9 cellular contexts compared by ENCODE assay signal in genomic region chr7:2402687-2403013, GRCh38. TPM values are rescaled to one million over a fixed set of nuclear protein-coding genes. Genes with fewer than 3 reads are reported as not detected.
DNase-seq lines count a peak whose midpoint lies in the region; ATAC-seq, FAIRE-seq and TF ChIP-seq lines count a peak whose summit lies in the region.
"Had no signal": no experiment of that assay in that cellular context is flagged by ENCODE, and none has a peak within 500 bp of the region (broad histone marks: within the 10 kb centered on the region; RNA-seq: fewer than 3 reads in every experiment).

No MANE protein-coding gene starts in this region.

- H4K20me1 ChIP-seq in astrocyte (ENCODE audit: insufficient read depth, low read length), result peaks cover 27% of the 10 kb centered on the region

- H3K36me3 Mint-ChIP-seq in activated CD4-positive, alpha-beta T cell treated with anti-CD3 and anti-CD28 coated beads, Interleukin-2, amount 10 ng/mL, durations not matched to agents 7 days and 5 days (ENCODE audit: low read depth), result peaks cover 21% of the 10 kb centered on the region
- H3K36me3 Mint-ChIP-seq in astrocyte (ENCODE audit: low read depth, unreplicated experiment), result no peaks in the 10 kb centered on the region

- peaks cover 19% of the 10 kb centered on the region for H3K79me2 ChIP-seq in astrocyte (ENCODE audit: insufficient read depth, low read length)

- H3K4me1 Mint-ChIP-seq in activated CD4-positive, alpha-beta T cell treated with anti-CD3 and anti-CD28 coated beads, Interleukin-2, amount 10 ng/mL, durations not matched to agents 7 days and 5 days, result peaks cover 53% of the 10 kb centered on the region
- peaks cover 27% of the 10 kb centered on the region for H3K4me1 Mint-ChIP-seq in astrocyte (ENCODE audit: low read depth, unreplicated experiment)

- no peaks in the 10 kb centered on the region for H3K27me3 ChIP-seq in astrocyte (ENCODE audit: insufficient read depth, low read length)
- H3K27me3 ChIP-seq in kidney epithelial cell (ENCODE audit: control insufficient read depth, insufficient read depth, low read length), result no peaks in the 10 kb centered on the region
- H3K27me3 ChIP-seq in thoracic aorta (replicated peaks; ENCODE audit: insufficient read depth), result no peaks in the 10 kb centered on the region

- ATAC-seq in thoracic aorta (ENCODE audit: insufficient number of reproducible peaks, low FRiP score, low read depth), result no peak
- no peak for ATAC-seq in HG02610 (IDR thresholded peaks at IDR 0.05; ENCODE audit: unreplicated experiment)

- H3K9ac ChIP-seq in astrocyte (ENCODE audit: low read length), result peak overlapping the region; percentile 73

- H3K27ac Mint-ChIP-seq in activated CD4-positive, alpha-beta T cell treated with anti-CD3 and anti-CD28 coated beads, Interleukin-2, amount 10 ng/mL, durations not matched to agents 7 days and 5 days, result peak overlapping the region; percentile 72
- no peak overlapping the region for H3K27ac Mint-ChIP-seq in astrocyte (ENCODE audit: unreplicated experiment)

- CTCF ChIA-PET in activated CD4-positive, alpha-beta T cell treated with anti-CD3 and anti-CD28 coated beads, Interleukin-2, amount 10 ng/mL, durations not matched to agents 7 days and 5 days (lab: Charles Lee), result interaction anchor here (0.7 to 1.1 kb wide), 3 partner anchors 9 to 29 kb away, joined by 3 to 4 read pairs (median 3); no protein-coding TSS in a partner anchor

- H3K4me1 ChIP-seq in astrocyte (ENCODE audit: insufficient read depth, low read length), result peaks cover 21% of the 10 kb centered on the region
- H3K4me1 ChIP-seq in thoracic aorta (ENCODE audit: control insufficient read depth in 1 of 2, low read depth in 2 of 2), result peaks cover 17 to 25% of the 10 kb centered on the region in 2 donors

- DNase-seq in activated CD4-positive, alpha-beta T cell treated with anti-CD3 and anti-CD28 coated beads, Interleukin-2, amount 10 ng/mL, durations not matched to agents 7 days and 5 days, result peak; percentile 6
- DNase-seq in activated CD4-positive, alpha-beta T cell treated with anti-CD3 and anti-CD28 coated beads, Interleukin-2, amount 50 U/mL, for 1 hour, result no peak
- DNase-seq in astrocyte (ENCODE audit: low read depth), result no peak
- DNase-seq in kidney epithelial cell (ENCODE audit: low read depth), result no peak
- DNase-seq in thoracic aorta (ENCODE audit: low spot score), result no peak
- DNase-seq in NOMO-1 treated with dmso at 0.1 percent for 144 hours (lab: John Stamatoyannopoulos, UW; ENCODE audit: unreplicated experiment), result no peak
- DNase-seq in Ammon's horn (ENCODE audit: low spot score), result no peak

- H2AFZ ChIP-seq in astrocyte (ENCODE audit: low read depth, low read length), result peak overlapping the region; percentile 80

- no peaks in the 10 kb centered on the region for H3K27me3 Mint-ChIP-seq in activated CD4-positive, alpha-beta T cell treated with anti-CD3 and anti-CD28 coated beads, Interleukin-2, amount 10 ng/mL, durations not matched to agents 7 days and 5 days
- H3K27me3 Mint-ChIP-seq in astrocyte (ENCODE audit: low read depth, unreplicated experiment), result no peaks in the 10 kb centered on the region

- H3K36me3 ChIP-seq in astrocyte (ENCODE audit: insufficient read depth, low read length), result no peaks in the 10 kb centered on the region
- no peaks in the 10 kb centered on the region for H3K36me3 ChIP-seq in kidney epithelial cell (ENCODE audit: control insufficient read depth, insufficient read depth, low read length)
- H3K36me3 ChIP-seq in thoracic aorta, result no peaks in the 10 kb centered on the region

- no peaks in the 10 kb centered on the region for H3K9me3 Mint-ChIP-seq in activated CD4-positive, alpha-beta T cell treated with anti-CD3 and anti-CD28 coated beads, Interleukin-2, amount 10 ng/mL, durations not matched to agents 7 days and 5 days
- no peaks in the 10 kb centered on the region for H3K9me3 Mint-ChIP-seq in astrocyte (ENCODE audit: unreplicated experiment)

- TF ChIP-seq CTCF in astrocyte (IDR thresholded peaks at IDR 0.05; ENCODE audit: insufficient read depth, low read depth, low read length) (no peak), kidney epithelial cell (IDR thresholded peaks at IDR 0.05; ENCODE audit: insufficient read depth, low read length, poor library complexity, severe bottlenecking) (no peak), thoracic aorta (IDR thresholded peaks at IDR 0.05) (no peak)

- H3K27ac ChIP-seq in astrocyte (ENCODE audit: low read depth, low read length) (peak overlapping the region; percentile 16), thoracic aorta (no peak overlapping the region)

- H3K9me3 ChIP-seq in astrocyte (ENCODE audit: insufficient read depth, low read depth, low read length) (no peaks in the 10 kb centered on the region), thoracic aorta (no peaks in the 10 kb centered on the region)

- peak overlapping the region; percentile 77 for H3K4me3 Mint-ChIP-seq in activated CD4-positive, alpha-beta T cell treated with anti-CD3 and anti-CD28 coated beads, Interleukin-2, amount 10 ng/mL, durations not matched to agents 7 days and 5 days
- peak overlapping the region; percentile 79 for H3K4me3 Mint-ChIP-seq in astrocyte (ENCODE audit: unreplicated experiment)

- POLR2A ChIA-PET in activated CD4-positive, alpha-beta T cell treated with anti-CD3 and anti-CD28 coated beads, Interleukin-2, amount 10 ng/mL, durations not matched to agents 7 days and 5 days (lab: Charles Lee), result no interaction called here

- FAIRE-seq in astrocyte (lab: Jason Lieb, UNC), result no peak
- FAIRE-seq: TTC549 had no signal

- peak overlapping the region; percentile 85 for H3K4me2 ChIP-seq in astrocyte (ENCODE audit: low read length)

- peak overlapping the region; percentile 68 for H3K4me3 ChIP-seq in astrocyte (ENCODE audit: insufficient read depth, low read depth, low read length)
- peak overlapping the region; percentile 52 for H3K4me3 ChIP-seq in kidney epithelial cell (ENCODE audit: low read depth, low read length)
- peak overlapping the region; percentile 89 for H3K4me3 ChIP-seq in thoracic aorta

RNA-seq across cellular contexts. Expression of gene CHST12, which starts 0.8 kb away (rescaled TPM):
- 10 to 100 TPM; 40.7 to 44.8 TPM for total RNA-seq in activated CD4-positive, alpha-beta T cell treated with anti-CD3 and anti-CD28 coated beads, Interleukin-2, amount 10 ng/mL, durations not matched to agents 7 days and 5 days
- 18.5 and 22.0 TPM in 2 replicates for total RNA-seq in astrocyte
- total RNA-seq in kidney epithelial cell, result 7.5 and 11.6 TPM in 2 replicates
- total RNA-seq in thoracic aorta, result 10 to 100 TPM; 18.7 to 19.1 TPM

RNA-seq across cellular contexts. Expression of gene EIF3B, which starts 48.0 kb away (rescaled TPM):
- total RNA-seq in activated CD4-positive, alpha-beta T cell treated with anti-CD3 and anti-CD28 coated beads, Interleukin-2, amount 10 ng/mL, durations not matched to agents 7 days and 5 days, result 100 to 1,000 TPM; 148 to 158 TPM
- total RNA-seq in astrocyte, result 198 and 213 TPM in 2 replicates
- 149 and 153 TPM in 2 replicates for total RNA-seq in kidney epithelial cell
- 100 to 1,000 TPM in 1 of 2 donors, 10 to 100 TPM in 1; 94.0 to 150 TPM for total RNA-seq in thoracic aorta
